ENCODE assay signal across 8 cellular contexts in genomic region chr1:1250828-1251284, GRCh38. TPM values are rescaled to one million over a fixed set of nuclear protein-coding genes. Genes with fewer than 3 reads are reported as not detected.
DNase-seq lines count a peak whose midpoint lies in the region; ATAC-seq and TF ChIP-seq lines count a peak whose summit lies in the region.

No MANE protein-coding gene starts in this region.

- no peak overlapping the region for H3K4me2 ChIP-seq in MM.1S (ENCODE audit: low read depth, low read length)

- 0 out of 2 replicates have a peak, but pooled peaks cover 4% of the 10 kb centered on the region for H3K36me3 ChIP-seq in MM.1S (replicated peaks; ENCODE audit: insufficient read depth, low read length)

- H2AFZ ChIP-seq in MM.1S (ENCODE audit: low read length), result no peak overlapping the region

- ATAC-seq in GM18498 (IDR thresholded peaks at IDR 0.05; ENCODE audit: unreplicated experiment), result peak; percentile 53
- ATAC-seq in HG03095 (IDR thresholded peaks at IDR 0.05; ENCODE audit: unreplicated experiment), result no peak
- no peak for ATAC-seq in HG03460 (IDR thresholded peaks at IDR 0.05; ENCODE audit: unreplicated experiment)

- H3K4me1 ChIP-seq in MM.1S (ENCODE audit: low read length), result no peaks in the 10 kb centered on the region

- no peaks in the 10 kb centered on the region for H4K20me1 ChIP-seq in MM.1S (ENCODE audit: insufficient read depth, low read length)

- intact Hi-C loops in activated T-helper 1 cell treated with anti-CD3 and anti-CD28 coated beads, Interleukin-12 subunit alpha, Interleukin-12 subunit beta, Interleukin-2, Interleukin-4 antibody, amounts not matched to agents 30 ng/mL and 10 ng/mL and 1 ng/mL, durations not matched to agents 14 hours and 24 hours and 36 hours (cut with micrococcal nuclease), result loop anchor here (1.0 to 5.0 kb wide), 3 partner anchors 23 to 129 kb away; partner anchors contain the start of gene TNFRSF18

- peak overlapping the region; percentile 37 for H3K4me3 Mint-ChIP-seq in activated T-helper 1 cell treated with anti-CD3 and anti-CD28 coated beads, Interleukin-12 subunit alpha, Interleukin-12 subunit beta, Interleukin-2, Interleukin-4 antibody, amounts not matched to agents 30 ng/mL and 10 ng/mL and 1 ng/mL, durations not matched to agents 14 hours and 24 hours and 36 hours

- no peak for TF ChIP-seq CTCF in MM.1S (IDR thresholded peaks at IDR 0.05; ENCODE audit: low read length)

- H3K9me3 Mint-ChIP-seq in activated T-helper 1 cell treated with anti-CD3 and anti-CD28 coated beads, Interleukin-12 subunit alpha, Interleukin-12 subunit beta, Interleukin-2, Interleukin-4 antibody, amounts not matched to agents 30 ng/mL and 10 ng/mL and 1 ng/mL, durations not matched to agents 14 hours and 24 hours and 36 hours, result no peaks in the 10 kb centered on the region

- no peaks in the 10 kb centered on the region for H3K79me2 ChIP-seq in MM.1S (ENCODE audit: low read length)

- H3K4me3 ChIP-seq in MM.1S (ENCODE audit: low read length), result no peak overlapping the region

- H3K36me3 Mint-ChIP-seq in activated T-helper 1 cell treated with anti-CD3 and anti-CD28 coated beads, Interleukin-12 subunit alpha, Interleukin-12 subunit beta, Interleukin-2, Interleukin-4 antibody, amounts not matched to agents 30 ng/mL and 10 ng/mL and 1 ng/mL, durations not matched to agents 14 hours and 24 hours and 36 hours (ENCODE audit: low read depth), result peaks cover 17% of the 10 kb centered on the region

- H3K27me3 Mint-ChIP-seq in activated T-helper 1 cell treated with anti-CD3 and anti-CD28 coated beads, Interleukin-12 subunit alpha, Interleukin-12 subunit beta, Interleukin-2, Interleukin-4 antibody, amounts not matched to agents 30 ng/mL and 10 ng/mL and 1 ng/mL, durations not matched to agents 14 hours and 24 hours and 36 hours (ENCODE audit: insufficient read depth), result no peaks in the 10 kb centered on the region

- H3K9ac ChIP-seq in MM.1S (ENCODE audit: low read length), result no peak overlapping the region

- DNase-seq in NCI-H2196 (lab: John Stamatoyannopoulos, UW; ENCODE audit: unreplicated experiment) (peak; percentile 76), MM.1S (no peak), retina (no peak)
- peak; percentile 62 for DNase-seq in activated T-helper 1 cell treated with anti-CD3 and anti-CD28 coated beads, Interleukin-12 subunit alpha, Interleukin-12 subunit beta, Interleukin-2, Interleukin-4 antibody, amounts not matched to agents 30 ng/mL and 10 ng/mL and 1 ng/mL, durations not matched to agents 14 hours and 24 hours and 36 hours (ENCODE audit: low spot score)
- DNase-seq in stimulated activated CD4-positive, alpha-beta T cell treated with anti-CD3 and anti-CD28 coated beads, Interleukin-12 subunit alpha, Interleukin-12 subunit beta, amount 100 ng/mL, for 48 hours (ENCODE audit: low read depth in 2 of 3, low spot score in 1 of 3), result peak; percentile 36 to 60 (median 42)

- no peaks in the 10 kb centered on the region for H3F3A ChIP-seq in MM.1S (ENCODE audit: insufficient read depth, low read length)

- H3K9me3 ChIP-seq in MM.1S (replicated peaks; ENCODE audit: insufficient read depth, low read length), result no peaks in the 10 kb centered on the region

- no peaks in the 10 kb centered on the region for H3K9me2 ChIP-seq in MM.1S (replicated peaks; ENCODE audit: insufficient read depth, low read length)

- peak overlapping the region; percentile 89 for H3K27ac Mint-ChIP-seq in activated T-helper 1 cell treated with anti-CD3 and anti-CD28 coated beads, Interleukin-12 subunit alpha, Interleukin-12 subunit beta, Interleukin-2, Interleukin-4 antibody, amounts not matched to agents 30 ng/mL and 10 ng/mL and 1 ng/mL, durations not matched to agents 14 hours and 24 hours and 36 hours

- no peak overlapping the region for H3K27ac ChIP-seq in MM.1S (ENCODE audit: low read length)

- peaks cover 14% of the 10 kb centered on the region for H3K4me1 Mint-ChIP-seq in activated T-helper 1 cell treated with anti-CD3 and anti-CD28 coated beads, Interleukin-12 subunit alpha, Interleukin-12 subunit beta, Interleukin-2, Interleukin-4 antibody, amounts not matched to agents 30 ng/mL and 10 ng/mL and 1 ng/mL, durations not matched to agents 14 hours and 24 hours and 36 hours (ENCODE audit: low read depth)

- peaks cover 11% of the 10 kb centered on the region for H3K27me3 ChIP-seq in MM.1S (replicated peaks; ENCODE audit: insufficient read depth, low read length)

RNA-seq across cellular contexts. Expression of gene C1QTNF12, which starts 4.3 kb away (rescaled TPM):
- total RNA-seq in activated T-helper 1 cell treated with anti-CD3 and anti-CD28 coated beads, Interleukin-12 subunit alpha, Interleukin-12 subunit beta, Interleukin-2, Interleukin-4 antibody, amounts not matched to agents 30 ng/mL and 10 ng/mL and 1 ng/mL, durations not matched to agents 14 hours and 24 hours and 36 hours, result 2.2 and 4.1 TPM in 2 replicates

RNA-seq across cellular contexts. Expression of gene B3GALT6, which starts 18.8 kb away (rescaled TPM):
- total RNA-seq in activated T-helper 1 cell treated with anti-CD3 and anti-CD28 coated beads, Interleukin-12 subunit alpha, Interleukin-12 subunit beta, Interleukin-2, Interleukin-4 antibody, amounts not matched to agents 30 ng/mL and 10 ng/mL and 1 ng/mL, durations not matched to agents 14 hours and 24 hours and 36 hours, result 45.9 and 46.3 TPM in 2 replicates

RNA-seq across cellular contexts. Expression of gene SDF4, which starts 19.1 kb away (rescaled TPM):
- 202 TPM in 2 replicates for total RNA-seq in activated T-helper 1 cell treated with anti-CD3 and anti-CD28 coated beads, Interleukin-12 subunit alpha, Interleukin-12 subunit beta, Interleukin-2, Interleukin-4 antibody, amounts not matched to agents 30 ng/mL and 10 ng/mL and 1 ng/mL, durations not matched to agents 14 hours and 24 hours and 36 hours

RNA-seq across cellular contexts. Expression of gene UBE2J2, which starts 22.8 kb away (rescaled TPM):
- total RNA-seq in activated T-helper 1 cell treated with anti-CD3 and anti-CD28 coated beads, Interleukin-12 subunit alpha, Interleukin-12 subunit beta, Interleukin-2, Interleukin-4 antibody, amounts not matched to agents 30 ng/mL and 10 ng/mL and 1 ng/mL, durations not matched to agents 14 hours and 24 hours and 36 hours, result 95.6 and 99.5 TPM in 2 replicates

RNA-seq across cellular contexts. Expression of gene SCNN1D, which starts 29.4 kb away (rescaled TPM):
- total RNA-seq in activated T-helper 1 cell treated with anti-CD3 and anti-CD28 coated beads, Interleukin-12 subunit alpha, Interleukin-12 subunit beta, Interleukin-2, Interleukin-4 antibody, amounts not matched to agents 30 ng/mL and 10 ng/mL and 1 ng/mL, durations not matched to agents 14 hours and 24 hours and 36 hours, result 2.5 TPM in 2 replicates

Comparison
In these comparisons a context has a peak if more than half of its experiments do, and no peak if none do; other contexts are left out.
1. DNase-seq: peak in NCI-H2196 (single experiment), activated T-helper 1 cell treated with anti-CD3 and anti-CD28 coated beads, Interleukin-12 subunit alpha, Interleukin-12 subunit beta, Interleukin-2, Interleukin-4 antibody, amounts not matched to agents 30 ng/mL and 10 ng/mL and 1 ng/mL, durations not matched to agents 14 hours and 24 hours and 36 hours (single experiment) and stimulated activated CD4-positive, alpha-beta T cell treated with anti-CD3 and anti-CD28 coated beads, Interleukin-12 subunit alpha, Interleukin-12 subunit beta, amount 100 ng/mL, for 48 hours (3 of 3); none in MM.1S (single experiment) and retina (single experiment).